16 cellular contexts compared by ENCODE assay signal in the genomic region with DNA sequence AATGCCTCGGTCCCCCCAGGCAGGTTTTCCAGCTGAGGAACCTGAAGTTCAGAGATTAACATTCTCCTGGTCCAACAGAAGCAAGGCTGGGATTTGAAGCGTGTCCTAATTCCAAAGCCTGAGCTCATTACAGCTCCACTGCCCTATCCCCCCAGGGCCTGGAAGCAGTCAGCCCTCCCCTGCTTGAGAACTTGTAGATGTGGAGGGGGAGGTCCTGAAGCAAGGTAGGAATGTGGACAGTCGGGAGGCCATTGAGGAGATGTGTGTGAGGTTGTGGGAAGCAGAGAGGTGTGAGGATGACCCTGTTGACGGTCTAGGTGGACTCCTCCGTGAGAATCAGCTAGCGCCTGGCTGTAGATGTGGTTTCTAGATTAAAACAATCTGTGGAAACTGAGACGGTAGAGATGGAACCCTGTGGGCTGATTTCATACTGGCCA. TPM values are rescaled to one million over a fixed set of nuclear protein-coding genes. Genes with fewer than 3 reads are reported as not detected.
DNase-seq lines count a peak whose midpoint lies in the region; ATAC-seq and TF ChIP-seq lines count a peak whose summit lies in the region.
"Had no signal": no experiment of that assay in that cellular context is flagged by ENCODE, and none has a peak within 500 bp of the region (broad histone marks: within the 10 kb centered on the region; RNA-seq: fewer than 3 reads in every experiment).

No MANE protein-coding gene starts in this region.

- H3K36me3 Mint-ChIP-seq in activated T-cell treated with anti-CD3 and anti-CD28 coated beads, Interleukin-2, amount 50 U/mL, for 24 hours (ENCODE audit: low read depth): peaks cover 38% of the 10 kb centered on the region
- peaks cover 19% of the 10 kb centered on the region for H3K36me3 Mint-ChIP-seq in stimulated activated effector memory CD8-positive, alpha-beta T cell treated with anti-CD3 and anti-CD28 coated beads, Interleukin-12 subunit alpha, Interleukin-12 subunit beta, amount 100 ng/mL, for 72 hours

- H3K27ac ChIP-seq in SJCRH30 (peak overlapping the region; percentile 33; the same call in 1 of the 2 replicates), breast epithelium (no peak overlapping the region)
- H3K27ac ChIP-seq: parathyroid adenoma, vagina had no signal

- H3K4me1 Mint-ChIP-seq in activated T-cell treated with anti-CD3 and anti-CD28 coated beads, Interleukin-2, amount 50 U/mL, for 24 hours (ENCODE audit: low read depth): peaks cover 59% of the 10 kb centered on the region
- H3K4me1 Mint-ChIP-seq in stimulated activated effector memory CD8-positive, alpha-beta T cell treated with anti-CD3 and anti-CD28 coated beads, Interleukin-12 subunit alpha, Interleukin-12 subunit beta, amount 100 ng/mL, for 72 hours: peaks cover 49% of the 10 kb centered on the region

- H3K4me3 ChIP-seq in SJCRH30: no peak overlapping the region
- no peak overlapping the region for H3K4me3 ChIP-seq in breast epithelium
- H3K4me3 ChIP-seq: GM12878, vagina had no signal

- no peaks in the 10 kb centered on the region for H3K9me3 Mint-ChIP-seq in activated T-cell treated with anti-CD3 and anti-CD28 coated beads, Interleukin-2, amount 50 U/mL, for 24 hours
- H3K9me3 Mint-ChIP-seq in stimulated activated effector memory CD8-positive, alpha-beta T cell treated with anti-CD3 and anti-CD28 coated beads, Interleukin-12 subunit alpha, Interleukin-12 subunit beta, amount 100 ng/mL, for 72 hours: no peaks in the 10 kb centered on the region
- H3K9me3 Mint-ChIP-seq: dendritic cell treated with granulocyte-macrophage colony-stimulating factor and Interleukin-4, amounts not matched to agents 40 ng/mL and 50 ng/mL, for 4 days; T-cell had no signal

- H3K4me1 ChIP-seq in SJCRH30: peaks cover 32% of the 10 kb centered on the region
- H3K4me1 ChIP-seq in breast epithelium: no peaks in the 10 kb centered on the region
- H3K4me1 ChIP-seq: parathyroid adenoma, vagina had no signal

- intact Hi-C loops in breast epithelium (cut with DNase I; ENCODE audit: low total_unique reads): no loop called here

- H3K4me3 Mint-ChIP-seq in activated T-cell treated with anti-CD3 and anti-CD28 coated beads, Interleukin-2, amount 50 U/mL, for 24 hours: no peak overlapping the region
- H3K4me3 Mint-ChIP-seq in stimulated activated effector memory CD8-positive, alpha-beta T cell treated with anti-CD3 and anti-CD28 coated beads, Interleukin-12 subunit alpha, Interleukin-12 subunit beta, amount 100 ng/mL, for 72 hours: peak overlapping the region; percentile 52
- H3K4me3 Mint-ChIP-seq: dendritic cell treated with granulocyte-macrophage colony-stimulating factor and Interleukin-4, amounts not matched to agents 40 ng/mL and 50 ng/mL, for 4 days; T-cell had no signal

- H3K36me3 ChIP-seq in SJCRH30: 0 out of 2 replicates have a peak, but pooled peaks cover 5% of the 10 kb centered on the region
- no peaks in the 10 kb centered on the region for H3K36me3 ChIP-seq in breast epithelium
- H3K36me3 ChIP-seq: vagina had no signal

- no peaks in the 10 kb centered on the region for H3K27me3 ChIP-seq in SJCRH30
- H3K27me3 ChIP-seq in breast epithelium: no peaks in the 10 kb centered on the region
- H3K27me3 ChIP-seq: vagina had no signal

- TF ChIP-seq POLR2A in breast epithelium (IDR thresholded peaks at IDR 0.05): no peak

- peak overlapping the region; percentile 2 for H3K27ac Mint-ChIP-seq in activated T-cell treated with anti-CD3 and anti-CD28 coated beads, Interleukin-2, amount 50 U/mL, for 24 hours
- H3K27ac Mint-ChIP-seq in stimulated activated effector memory CD8-positive, alpha-beta T cell treated with anti-CD3 and anti-CD28 coated beads, Interleukin-12 subunit alpha, Interleukin-12 subunit beta, amount 100 ng/mL, for 72 hours: peak overlapping the region; percentile 46
- H3K27ac Mint-ChIP-seq: dendritic cell treated with granulocyte-macrophage colony-stimulating factor and Interleukin-4, amounts not matched to agents 40 ng/mL and 50 ng/mL, for 4 days; T-cell had no signal

- no peak for DNase-seq in activated T-cell treated with anti-CD3 and anti-CD28 coated beads, Interleukin-2, amount 50 U/mL, for 24 hours
- no peak for DNase-seq in activated T-cell treated with anti-CD3 and anti-CD28 coated beads for 4 hours
- peak; percentile 31 to 42 for DNase-seq in SJCRH30
- DNase-seq in ecto neural progenitor cell (ENCODE audit: low spot score): peak; percentile 71
- DNase-seq in stimulated activated effector memory CD8-positive, alpha-beta T cell treated with anti-CD3 and anti-CD28 coated beads, Interleukin-12 subunit alpha, Interleukin-12 subunit beta, amount 100 ng/mL, for 72 hours (ENCODE audit: low spot score in 2 of 2): no peak
- no peak for DNase-seq in NCI-H524 (lab: John Stamatoyannopoulos, UW)
- no peak for DNase-seq in NK-92 treated with Interleukin-12 subunit alpha and Interleukin-12 subunit beta, amount 100 ng/mL, for 24 hours (lab: John Stamatoyannopoulos, UW)
- no peak for DNase-seq in breast epithelium (ENCODE audit: low spot score in 2 of 2)
- DNase-seq: ACHN, amygdala, NCI-H2081, T-cell had no signal

- H3K27me3 Mint-ChIP-seq in activated T-cell treated with anti-CD3 and anti-CD28 coated beads, Interleukin-2, amount 50 U/mL, for 24 hours: no peaks in the 10 kb centered on the region
- H3K27me3 Mint-ChIP-seq: dendritic cell treated with granulocyte-macrophage colony-stimulating factor and Interleukin-4, amounts not matched to agents 40 ng/mL and 50 ng/mL, for 4 days; T-cell had no signal

- TF ChIP-seq CTCF in breast epithelium (IDR thresholded peaks at IDR 0.05): no peak

- no peaks in the 10 kb centered on the region for H3K9me3 ChIP-seq in SJCRH30 (replicated peaks)
- H3K9me3 ChIP-seq in breast epithelium: no peaks in the 10 kb centered on the region
- H3K9me3 ChIP-seq: vagina had no signal

- peak; percentile 29 for ATAC-seq in stimulated activated effector memory CD8-positive, alpha-beta T cell treated with anti-CD3 and anti-CD28 coated beads, Interleukin-12 subunit alpha, Interleukin-12 subunit beta, amount 100 ng/mL, for 72 hours
- ATAC-seq: T-cell had no signal

RNA-seq across cellular contexts. Expression of gene GRAMD1B, which starts 8.1 kb away (rescaled TPM):
- 18.0 and 22.9 TPM in 2 replicates for total RNA-seq in SJCRH30 (2014; rRNA removed; shearing (Covaris generic))
- total RNA-seq in breast epithelium: 10 to 100 TPM in 1 of 3 donors, 1 to 10 TPM in 2; 2.0 to 10.2 (median 8.2) TPM

Comparison
In these comparisons a context has a peak if more than half of its experiments do, and no peak if none do; other contexts are left out.
1. DNase-seq: peak in SJCRH30 (2 of 2) and ecto neural progenitor cell (single experiment); none in activated T-cell treated with anti-CD3 and anti-CD28 coated beads, Interleukin-2, amount 50 U/mL, for 24 hours (single experiment), activated T-cell treated with anti-CD3 and anti-CD28 coated beads for 4 hours (single experiment), stimulated activated effector memory CD8-positive, alpha-beta T cell treated with anti-CD3 and anti-CD28 coated beads, Interleukin-12 subunit alpha, Interleukin-12 subunit beta, amount 100 ng/mL, for 72 hours (0 of 2), NCI-H524 (0 of 2), NK-92 treated with Interleukin-12 subunit alpha and Interleukin-12 subunit beta, amount 100 ng/mL, for 24 hours (single experiment) and breast epithelium (0 of 2).